In the genomic region with DNA sequence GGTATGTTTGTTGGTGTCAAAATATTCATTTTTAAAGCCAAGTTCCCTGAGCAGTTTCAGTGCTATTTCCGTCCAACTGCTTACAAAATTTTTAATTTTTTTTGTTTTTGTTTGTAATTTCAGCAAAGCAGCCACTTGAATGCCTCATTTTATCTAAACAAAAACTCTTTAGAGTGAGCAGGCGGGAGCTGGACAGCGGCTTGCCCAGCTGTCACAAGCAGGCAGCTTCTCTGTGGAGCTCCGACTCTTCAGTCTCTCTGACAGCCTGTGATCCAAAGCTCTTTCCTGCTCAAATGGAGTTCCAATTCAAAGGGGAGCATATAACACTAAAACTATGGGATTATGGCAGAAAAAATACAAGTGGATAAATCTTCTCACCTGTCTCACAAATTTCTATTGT, we compare ENCODE assay signal across 24 cellular contexts.
DNase-seq lines count a peak whose midpoint lies in the region; ATAC-seq, FAIRE-seq and TF ChIP-seq lines count a peak whose summit lies in the region.
"Had no signal": no experiment of that assay in that cellular context is flagged by ENCODE, and none has a peak within 500 bp of the region (broad histone marks: within the 10 kb centered on the region; RNA-seq: fewer than 3 reads in every experiment).

No MANE protein-coding gene starts in this region.

- H3F3A ChIP-seq in GM23338 (replicated peaks; ENCODE audit: low read depth), result no peaks in the 10 kb centered on the region

- H3K36me3 ChIP-seq in GM23338 (ENCODE audit: insufficient read depth) (no peaks in the 10 kb centered on the region), SJCRH30 (no peaks in the 10 kb centered on the region), pancreas (no peaks in the 10 kb centered on the region)

- no peaks in the 10 kb centered on the region for H3K9me2 ChIP-seq in GM23338 (ENCODE audit: insufficient read depth)

- H3K27me3 Mint-ChIP-seq in GM23338 (ENCODE audit: insufficient read depth, low read depth, poor library complexity) (no peaks in the 10 kb centered on the region), nephron progenitor cell (ENCODE audit: low read depth, poor library complexity) (no peaks in the 10 kb centered on the region)
- H3K27me3 Mint-ChIP-seq: CD4-positive, alpha-beta memory T cell; T-cell had no signal

- TF ChIP-seq CTCF in GM23338 (conservative IDR thresholded peaks at IDR 0.05; ENCODE audit: low read depth in 2 of 2) (no peak), nephron progenitor cell (IDR thresholded peaks at IDR 0.05) (no peak), pancreas (IDR thresholded peaks at IDR 0.05) (no peak), GM20000 (IDR thresholded peaks at IDR 0.05; ENCODE audit: extremely low read depth, missing control alignments) (no peak)

- H3K4me3 ChIP-seq in GM23338, result no peak overlapping the region
- H3K4me3 ChIP-seq in SJCRH30, result no peak overlapping the region
- H3K4me3 ChIP-seq in pancreas, result no peak overlapping the region
- H3K4me3 ChIP-seq: A549, GM12878 had no signal

- H3K27me3 ChIP-seq in GM23338 (ENCODE audit: insufficient read depth), result no peaks in the 10 kb centered on the region
- no peaks in the 10 kb centered on the region for H3K27me3 ChIP-seq in SJCRH30
- no peaks in the 10 kb centered on the region for H3K27me3 ChIP-seq in pancreas

- no peaks in the 10 kb centered on the region for H3K36me3 Mint-ChIP-seq in GM23338 (ENCODE audit: low read depth)
- H3K36me3 Mint-ChIP-seq in nephron progenitor cell (ENCODE audit: low read depth), result no peaks in the 10 kb centered on the region
- H3K36me3 Mint-ChIP-seq: CD4-positive, alpha-beta memory T cell; T-cell had no signal

- ATAC-seq in GM23338 (no peak), pancreas (no peak), HG02970 (IDR thresholded peaks at IDR 0.05; ENCODE audit: low FRiP score, unreplicated experiment) (no peak)
- ATAC-seq: A549, GM12878, HCT116, PC-3, T-cell had no signal

- no peaks in the 10 kb centered on the region for H3K9me3 Mint-ChIP-seq in GM23338
- H3K9me3 Mint-ChIP-seq in nephron progenitor cell, result no peaks in the 10 kb centered on the region

- H3K4me2 ChIP-seq in GM23338, result no peak overlapping the region
- H3K4me2 ChIP-seq: A549 had no signal

- intact Hi-C loops in pancreas (cut with DNase I), result no loop called here

- no peak overlapping the region for H3K27ac Mint-ChIP-seq in GM23338
- H3K27ac Mint-ChIP-seq in nephron progenitor cell, result no peak overlapping the region
- H3K27ac Mint-ChIP-seq: CD4-positive, alpha-beta memory T cell; T-cell had no signal

- H3K4me1 Mint-ChIP-seq in GM23338 (0 out of 3 replicates have a peak, but pooled peaks cover 2% of the 10 kb centered on the region), nephron progenitor cell (no peaks in the 10 kb centered on the region)
- H3K4me1 Mint-ChIP-seq: CD4-positive, alpha-beta memory T cell; T-cell had no signal

- no peak overlapping the region for H3K27ac ChIP-seq in GM23338 (ENCODE audit: low read depth)
- no peak overlapping the region for H3K27ac ChIP-seq in SJCRH30
- no peak overlapping the region for H3K27ac ChIP-seq in pancreas
- H3K27ac ChIP-seq: A549 had no signal

- WGBS in pancreas, 2 donors, result 42 to 43% methylated on average over 4 of the region's 4 CpGs

- no peak for FAIRE-seq in pancreas (lab: Jason Lieb, UNC)
- FAIRE-seq: A549, G401.6, GM12878 had no signal

- H3K4me1 ChIP-seq in GM23338 (ENCODE audit: insufficient read depth) (no peaks in the 10 kb centered on the region), SJCRH30 (no peaks in the 10 kb centered on the region), pancreas (no peaks in the 10 kb centered on the region)
- H3K4me1 ChIP-seq: A549, Caco-2 had no signal

- no peaks in the 10 kb centered on the region for H3K9me3 ChIP-seq in SJCRH30 (replicated peaks)
- no peaks in the 10 kb centered on the region for H3K9me3 ChIP-seq in pancreas
- H3K9me3 ChIP-seq: A549, Caco-2 had no signal

- H2AFZ ChIP-seq in GM23338, result peak overlapping the region; percentile 33; the same call in 1 of the 2 replicates

- peak; percentile 2 for DNase-seq in A172 (ENCODE audit: low spot score)
- no peak for DNase-seq in GM23338 (ENCODE audit: low spot score)
- DNase-seq in SJCRH30, result peak; percentile 15 to 25
- peak; percentile 4 for DNase-seq in nephron progenitor cell
- DNase-seq in pancreas, result no peak
- no peak for DNase-seq in GM20000 (ENCODE audit: low spot score)
- DNase-seq: AML-193; C1 segment of cervical spinal cord; Caco-2; CD4-positive, alpha-beta memory T cell; Kasumi-1; MV-4-11; NCI-H1105; NCI-H1436 treated with DMSO at 0.1 percent for 48 hours; NCI-H187 treated with DMSO at 0.1 percent for 48 hours; NCI-H446; NCI-H526 treated with DMSO at 0.1 percent for 48 hours; PC-3; T-cell had no signal

- H3K4me3 Mint-ChIP-seq in GM23338 (no peak overlapping the region), nephron progenitor cell (no peak overlapping the region)
- H3K4me3 Mint-ChIP-seq: T-cell had no signal

- H3K79me2 ChIP-seq in GM23338 (replicated peaks; ENCODE audit: insufficient read depth), result no peaks in the 10 kb centered on the region

- no peaks in the 10 kb centered on the region for H4K20me1 ChIP-seq in GM23338 (replicated peaks; ENCODE audit: insufficient read depth)

TF ChIP-seq in GM23338, 12 proteins besides CTCF, POLR2A, EP300 and RAD21:
- TF ChIP-seq ZNF114 (CRISPR knock-in tag; IDR thresholded peaks at IDR 0.05), result no peak
- TF ChIP-seq, protein P1, sequence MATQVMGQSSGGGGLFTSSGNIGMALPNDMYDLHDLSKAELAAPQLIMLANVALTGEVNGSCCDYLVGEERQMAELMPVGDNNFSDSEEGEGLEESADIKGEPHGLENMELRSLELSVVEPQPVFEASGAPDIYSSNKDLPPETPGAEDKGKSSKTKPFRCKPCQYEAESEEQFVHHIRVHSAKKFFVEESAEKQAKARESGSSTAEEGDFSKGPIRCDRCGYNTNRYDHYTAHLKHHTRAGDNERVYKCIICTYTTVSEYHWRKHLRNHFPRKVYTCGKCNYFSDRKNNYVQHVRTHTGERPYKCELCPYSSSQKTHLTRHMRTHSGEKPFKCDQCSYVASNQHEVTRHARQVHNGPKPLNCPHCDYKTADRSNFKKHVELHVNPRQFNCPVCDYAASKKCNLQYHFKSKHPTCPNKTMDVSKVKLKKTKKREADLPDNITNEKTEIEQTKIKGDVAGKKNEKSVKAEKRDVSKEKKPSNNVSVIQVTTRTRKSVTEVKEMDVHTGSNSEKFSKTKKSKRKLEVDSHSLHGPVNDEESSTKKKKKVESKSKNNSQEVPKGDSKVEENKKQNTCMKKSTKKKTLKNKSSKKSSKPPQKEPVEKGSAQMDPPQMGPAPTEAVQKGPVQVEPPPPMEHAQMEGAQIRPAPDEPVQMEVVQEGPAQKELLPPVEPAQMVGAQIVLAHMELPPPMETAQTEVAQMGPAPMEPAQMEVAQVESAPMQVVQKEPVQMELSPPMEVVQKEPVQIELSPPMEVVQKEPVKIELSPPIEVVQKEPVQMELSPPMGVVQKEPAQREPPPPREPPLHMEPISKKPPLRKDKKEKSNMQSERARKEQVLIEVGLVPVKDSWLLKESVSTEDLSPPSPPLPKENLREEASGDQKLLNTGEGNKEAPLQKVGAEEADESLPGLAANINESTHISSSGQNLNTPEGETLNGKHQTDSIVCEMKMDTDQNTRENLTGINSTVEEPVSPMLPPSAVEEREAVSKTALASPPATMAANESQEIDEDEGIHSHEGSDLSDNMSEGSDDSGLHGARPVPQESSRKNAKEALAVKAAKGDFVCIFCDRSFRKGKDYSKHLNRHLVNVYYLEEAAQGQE (IDR thresholded peaks at IDR 0.05; ENCODE audit: unreplicated experiment), result peak; percentile 22
- no peak for TF ChIP-seq CREB1 (CRISPR knock-in tag; IDR thresholded peaks at IDR 0.05; ENCODE audit: low read depth)

Comparison
In these comparisons a context has a peak if more than half of its experiments do, and no peak if none do; other contexts are left out.
1. DNase-seq: peak in A172 (single experiment), SJCRH30 (2 of 2) and nephron progenitor cell (single experiment); none in GM23338 (single experiment), pancreas (0 of 6) and GM20000 (single experiment).